In genomic region chr6:139242457-139243240, GRCh38 we compare ENCODE assay signal across 23 cellular contexts. TPM values are rescaled to one million over a fixed set of nuclear protein-coding genes. Genes with fewer than 3 reads are reported as not detected.
A peak's percentile ranks its signal among the peaks of the same experiment; 100 is the strongest.
DNase-seq lines count a peak whose midpoint lies in the region; ATAC-seq, FAIRE-seq and TF ChIP-seq lines count a peak whose summit lies in the region.
"Had no signal": no experiment of that assay in that cellular context is flagged by ENCODE, and none has a peak within 500 bp of the region (broad histone marks: within the 10 kb centered on the region; RNA-seq: fewer than 3 reads in every experiment).

No MANE protein-coding gene starts in this region.

- H3K4me3 ChIP-seq in H7 (ENCODE audit: insufficient read depth, low read depth, low read length) (no peak overlapping the region), H1 (ENCODE audit: extremely low read depth in 1 of 4, insufficient read depth in 2 of 4, low read depth in 3 of 4, low read length in 4 of 4) (no peak overlapping the region)
- H3K4me3 ChIP-seq: BLaER1 treated with 17β-estradiol and CSF1 and Interleukin-3, amounts not matched to agents 10 nM and 100 nM; MG63 had no signal

- TF ChIP-seq EP300 in H1 (IDR thresholded peaks at IDR 0.05; ENCODE audit: borderline replicate concordance in 1 of 2, low read depth in 2 of 2, low read length in 2 of 2): no peak

- no peaks in the 10 kb centered on the region for H3K23me2 ChIP-seq in H1 (ENCODE audit: low read depth, low read length)

- H3K9ac ChIP-seq in H1 (replicated peaks in 1 of 4; ENCODE audit: extremely low read depth in 1 of 4, low read depth in 3 of 4, low read length in 3 of 4): no peak overlapping the region
- H3K9ac ChIP-seq: BLaER1 treated with 17β-estradiol and CSF1 and Interleukin-3, amounts not matched to agents 10 nM and 100 nM had no signal

- peaks cover 16% of the 10 kb centered on the region for H3K4me1 Mint-ChIP-seq in osteocyte (ENCODE audit: unreplicated experiment)

- H4K8ac ChIP-seq in H1 (ENCODE audit: extremely low read depth, insufficient read depth, low read length): no peak overlapping the region

- H2BK20ac ChIP-seq in H1 (ENCODE audit: low read length): no peak overlapping the region

- no peaks in the 10 kb centered on the region for H3K79me1 ChIP-seq in H1 (ENCODE audit: low read depth, low read length)

- H3K9me3 Mint-ChIP-seq in osteocyte (ENCODE audit: unreplicated experiment): no peaks in the 10 kb centered on the region
- H3K9me3 Mint-ChIP-seq: CD8-positive, alpha-beta memory T cell; IgD-negative memory B cell had no signal

- H2AFZ ChIP-seq in H1 (ENCODE audit: low read length): no peak overlapping the region

- no peak overlapping the region for H3K56ac ChIP-seq in H1 (replicated peaks; ENCODE audit: insufficient read length, low read depth, low read length)

- H4K91ac ChIP-seq in H1 (replicated peaks; ENCODE audit: insufficient read length, low read length): no peak overlapping the region

- peaks cover 1% of the 10 kb centered on the region for H3K27me3 Mint-ChIP-seq in osteocyte (ENCODE audit: unreplicated experiment)
- H3K27me3 Mint-ChIP-seq: CD8-positive, alpha-beta memory T cell; IgD-negative memory B cell had no signal

- no peak overlapping the region for H3K23ac ChIP-seq in H1 (ENCODE audit: insufficient read length)

- H2BK5ac ChIP-seq in H1 (ENCODE audit: low read depth, low read length): no peak overlapping the region

- H3K27ac ChIP-seq in C4-2B (peak overlapping the region; percentile 27; the same call in 1 of the 2 replicates), H1 (ENCODE audit: low read depth, low read length) (no peak overlapping the region)
- H3K27ac ChIP-seq: BLaER1 treated with 17β-estradiol and CSF1 and Interleukin-3, amounts not matched to agents 10 nM and 100 nM had no signal

- H3K27me3 ChIP-seq in H7 (ENCODE audit: control insufficient read depth, insufficient read depth, low read length): no peaks in the 10 kb centered on the region
- peaks cover 0 to 1% (median 0%) of the 10 kb centered on the region in 4 experiments; a peak in 1 of 7 replicates for H3K27me3 ChIP-seq in H1 (replicated peaks in 1 of 4; ENCODE audit: control insufficient read depth in 3 of 4, extremely low read depth in 1 of 4, insufficient read depth in 3 of 4, low read length in 3 of 4)
- H3K27me3 ChIP-seq: BLaER1 treated with 17β-estradiol and CSF1 and Interleukin-3, amounts not matched to agents 10 nM and 100 nM; MG63 had no signal

- no peaks in the 10 kb centered on the region for H3K36me3 Mint-ChIP-seq in osteocyte (ENCODE audit: unreplicated experiment)

- no peak for TF ChIP-seq POLR2A in H1 (IDR thresholded peaks at IDR 0.05; ENCODE audit: control extremely low read depth in 1 of 2, low read depth in 2 of 2, low read length in 2 of 2)

- no peak overlapping the region for H3K27ac Mint-ChIP-seq in osteocyte (ENCODE audit: unreplicated experiment)
- H3K27ac Mint-ChIP-seq: CD8-positive, alpha-beta memory T cell; IgD-negative memory B cell had no signal

- no peaks in the 10 kb centered on the region for H3K79me2 ChIP-seq in H1 (ENCODE audit: control insufficient read depth in 1 of 2, insufficient read depth in 2 of 2, low read length in 2 of 2)

- DNase-seq in H7 (peak; percentile 29), H1 (ENCODE audit: low read depth in 1 of 2, low spot score in 2 of 2) (no peak), osteocyte (ENCODE audit: extremely low spot score, unreplicated experiment) (peak; percentile 75), DMS53 treated with DMSO at 0.1 percent for 48 hours (lab: John Stamatoyannopoulos, UW; ENCODE audit: unreplicated experiment) (no peak), GM19239 (ENCODE audit: insufficient read length, low spot score) (no peak)
- DNase-seq: CD8-positive, alpha-beta memory T cell; DND-41; Kasumi-1; MG63; NCI-H1048; NCI-H1436; NCI-H2029 treated with DMSO at 0.1 percent for 48 hours; NCI-H2171; NCI-H526 treated with DMSO at 0.1 percent for 48 hours; NK-92 treated with Interleukin-12 subunit alpha and Interleukin-12 subunit beta, amount 100 ng/mL, for 24 hours; SIG-M5 had no signal

- no peak for TF ChIP-seq CTCF in C4-2B (conservative IDR thresholded peaks at IDR 0.05)
- TF ChIP-seq CTCF in H1 (IDR thresholded peaks at IDR 0.05; ENCODE audit: control extremely low read depth in 1 of 3, insufficient read depth in 1 of 3, low read depth in 1 of 3, low read length in 3 of 3): no peak
- no peak for TF ChIP-seq CTCF in osteocyte (IDR thresholded peaks at IDR 0.05)

- H3K36me3 ChIP-seq in H7 (replicated peaks; ENCODE audit: control insufficient read depth, insufficient read depth, low read length) (no peaks in the 10 kb centered on the region), H1 (ENCODE audit: control insufficient read depth in 2 of 4, insufficient read depth in 4 of 4, low read length in 3 of 4) (no peaks in the 10 kb centered on the region)
- H3K36me3 ChIP-seq: MG63 had no signal

- CTCF ChIA-PET in H1 (lab: Charles Lee; ENCODE audit: partially characterized antibody): interaction anchor here (0.6 to 1.8 kb wide), 5 partner anchors 8 to 1105 kb away, joined by 3 to 5 read pairs (median 4); no protein-coding TSS in a partner anchor

- no peak for TF ChIP-seq RAD21 in H1 (IDR thresholded peaks at IDR 0.05 in 1 of 2, conservative IDR thresholded peaks at IDR 0.05 in 1 of 2; ENCODE audit: low read depth in 2 of 2, low read length in 2 of 2)

- no peak overlapping the region for H3K4me3 Mint-ChIP-seq in osteocyte (ENCODE audit: unreplicated experiment)
- H3K4me3 Mint-ChIP-seq: CD8-positive, alpha-beta memory T cell; IgD-negative memory B cell had no signal

- H2BK120ac ChIP-seq in H1 (replicated peaks; ENCODE audit: low read depth, low read length): no peak overlapping the region

- no peak overlapping the region for H3K14ac ChIP-seq in H1 (ENCODE audit: insufficient read length)

- FAIRE-seq in H1 (lab: Jason Lieb, UNC): no peak
- FAIRE-seq in GM19239 (lab: Jason Lieb, UNC): no peak

- no peak overlapping the region for H2BK12ac ChIP-seq in H1 (ENCODE audit: low read depth, low read length)

- 90% methylated on average over 27 of the region's 29 CpGs; no CpG with 5 or more reads in 1 of the 2 experiments for WGBS in H1 (ENCODE audit: extremely low coverage in 1 of 2, insufficient coverage in 1 of 2, insufficient read length in 1 of 2, insufficient replicate concordance in 2 of 2, low coverage in 1 of 2, low lambda C conversion rate in 2 of 2, missing lambda C conversion rate in 1 of 2), 2 experiments

- no peak overlapping the region for H3K4ac ChIP-seq in H1 (replicated peaks; ENCODE audit: insufficient read length, low read depth, low read length)

- POLR2A ChIA-PET in H1 (lab: Charles Lee; ENCODE audit: partially characterized antibody): no interaction called here

- no peaks in the 10 kb centered on the region for H4K20me1 ChIP-seq in H1 (replicated peaks in 1 of 2; ENCODE audit: control insufficient read depth in 1 of 2, insufficient read depth in 2 of 2, low read length in 2 of 2)
- H4K20me1 ChIP-seq: BLaER1 treated with 17β-estradiol and CSF1 and Interleukin-3, amounts not matched to agents 10 nM and 100 nM had no signal

- ATAC-seq in HG02938 (IDR thresholded peaks at IDR 0.05; ENCODE audit: unreplicated experiment) (no peak), GM18858 (IDR thresholded peaks at IDR 0.05; ENCODE audit: unreplicated experiment) (no peak)
- ATAC-seq: HCT116, SK-N-SH treated with all-trans-retinoic acid at 6 μM for 48 hours had no signal

- no peak overlapping the region for H3K18ac ChIP-seq in H1 (ENCODE audit: extremely low read depth, low read length)

- no peaks in the 10 kb centered on the region; a peak in 1 of 7 replicates for H3K4me1 ChIP-seq in H1 (replicated peaks in 1 of 4; ENCODE audit: control insufficient read depth in 3 of 4, insufficient read depth in 4 of 4, low read length in 3 of 4)

- no peak overlapping the region for H3K4me2 ChIP-seq in H1 (ENCODE audit: insufficient read depth in 1 of 2, low read depth in 2 of 2, low read length in 2 of 2)
- H3K4me2 ChIP-seq: BLaER1 treated with 17β-estradiol and CSF1 and Interleukin-3, amounts not matched to agents 10 nM and 100 nM had no signal

- no peak overlapping the region for H2BK15ac ChIP-seq in H1 (ENCODE audit: low read length)

- H3K9me3 ChIP-seq in H1 (ENCODE audit: insufficient read depth in 2 of 2, low read depth in 1 of 2, low read length in 1 of 2): no peaks in the 10 kb centered on the region
- H3K9me3 ChIP-seq: BLaER1 treated with 17β-estradiol and CSF1 and Interleukin-3, amounts not matched to agents 10 nM and 100 nM; MG63 had no signal

- no peak overlapping the region for H2AK5ac ChIP-seq in H1 (ENCODE audit: low read depth, low read length)

- H4K5ac ChIP-seq in H1 (ENCODE audit: insufficient read length, low read depth, low read length): no peak overlapping the region

TF ChIP-seq in H1, 55 proteins besides CTCF, POLR2A, EP300 and RAD21 (continues in another document):
- TF ChIP-seq, protein P1, sequence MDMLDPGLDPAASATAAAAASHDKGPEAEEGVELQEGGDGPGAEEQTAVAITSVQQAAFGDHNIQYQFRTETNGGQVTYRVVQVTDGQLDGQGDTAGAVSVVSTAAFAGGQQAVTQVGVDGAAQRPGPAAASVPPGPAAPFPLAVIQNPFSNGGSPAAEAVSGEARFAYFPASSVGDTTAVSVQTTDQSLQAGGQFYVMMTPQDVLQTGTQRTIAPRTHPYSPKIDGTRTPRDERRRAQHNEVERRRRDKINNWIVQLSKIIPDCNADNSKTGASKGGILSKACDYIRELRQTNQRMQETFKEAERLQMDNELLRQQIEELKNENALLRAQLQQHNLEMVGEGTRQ (IDR thresholded peaks at IDR 0.05; ENCODE audit: low read length): no peak
- no peak for TF ChIP-seq SP2 (IDR thresholded peaks at IDR 0.05; ENCODE audit: low read length)
- TF ChIP-seq NANOG (IDR thresholded peaks at IDR 0.05; ENCODE audit: insufficient read depth, low read depth, low read length, poor library complexity, severe bottlenecking): no peak
- TF ChIP-seq, protein P2, sequence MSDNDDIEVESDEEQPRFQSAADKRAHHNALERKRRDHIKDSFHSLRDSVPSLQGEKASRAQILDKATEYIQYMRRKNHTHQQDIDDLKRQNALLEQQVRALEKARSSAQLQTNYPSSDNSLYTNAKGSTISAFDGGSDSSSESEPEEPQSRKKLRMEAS (IDR thresholded peaks at IDR 0.05): peak; percentile 50; the same call in 1 of the 2 replicates

RNA-seq across cellular contexts. Expression of gene TXLNB, which starts 49.1 kb away (rescaled TPM):
- not detected in 2 replicates for total RNA-seq in H7 (2014; rRNA removed; shearing (Covaris generic))
- 0.17 and 0.21 TPM in 2 replicates for total RNA-seq in H1 (2021; fragmentation: NEBNext Ultra II Directional; extraction: Animal tissue kit (Norgen Biotek cat#: 25700))
- polyA plus RNA-seq in H1 (2011; rRNA removed): 0.05 and 0.08 TPM in 2 replicates
- 0.09 TPM for polyA plus RNA-seq in H1 (2011; cell fraction: cytosol; rRNA removed)
- polyA plus RNA-seq in H1 (2011; cell fraction: nucleus; rRNA removed): 0.07 TPM
- 0.04 to 0.10 TPM (median 0.05 TPM) in 4 replicates for polyA plus RNA-seq in H1 (2012, experiment 1 of 2)
- polyA plus RNA-seq in H1 (2012, experiment 2 of 2): not detected
- polyA plus RNA-seq in H1 (2013, experiment 1 of 2): 0.18 TPM
- polyA plus RNA-seq in H1 (2013, experiment 2 of 2): 0.13 TPM
- 0.06 and 0.24 TPM in 2 replicates for polyA minus RNA-seq in H1 (2011; rRNA and poly(A)+ RNA removed)
- not detected for polyA minus RNA-seq in H1 (2011; cell fraction: cytosol; rRNA and poly(A)+ RNA removed)
- polyA minus RNA-seq in H1 (2011; cell fraction: nucleus; rRNA and poly(A)+ RNA removed): 0.50 TPM
- 0.08 TPM in 1 of 2 replicates, not detected in the other for total RNA-seq in osteocyte

Comparison
In these comparisons a context has a peak if more than half of its experiments do, and no peak if none do; other contexts are left out.
1. DNase-seq: peak in H7 (single experiment) and osteocyte (single experiment); none in H1 (0 of 2), DMS53 treated with DMSO at 0.1 percent for 48 hours (single experiment) and GM19239 (single experiment).